ENCODE assay signal across 15 cellular contexts in the genomic region with DNA sequence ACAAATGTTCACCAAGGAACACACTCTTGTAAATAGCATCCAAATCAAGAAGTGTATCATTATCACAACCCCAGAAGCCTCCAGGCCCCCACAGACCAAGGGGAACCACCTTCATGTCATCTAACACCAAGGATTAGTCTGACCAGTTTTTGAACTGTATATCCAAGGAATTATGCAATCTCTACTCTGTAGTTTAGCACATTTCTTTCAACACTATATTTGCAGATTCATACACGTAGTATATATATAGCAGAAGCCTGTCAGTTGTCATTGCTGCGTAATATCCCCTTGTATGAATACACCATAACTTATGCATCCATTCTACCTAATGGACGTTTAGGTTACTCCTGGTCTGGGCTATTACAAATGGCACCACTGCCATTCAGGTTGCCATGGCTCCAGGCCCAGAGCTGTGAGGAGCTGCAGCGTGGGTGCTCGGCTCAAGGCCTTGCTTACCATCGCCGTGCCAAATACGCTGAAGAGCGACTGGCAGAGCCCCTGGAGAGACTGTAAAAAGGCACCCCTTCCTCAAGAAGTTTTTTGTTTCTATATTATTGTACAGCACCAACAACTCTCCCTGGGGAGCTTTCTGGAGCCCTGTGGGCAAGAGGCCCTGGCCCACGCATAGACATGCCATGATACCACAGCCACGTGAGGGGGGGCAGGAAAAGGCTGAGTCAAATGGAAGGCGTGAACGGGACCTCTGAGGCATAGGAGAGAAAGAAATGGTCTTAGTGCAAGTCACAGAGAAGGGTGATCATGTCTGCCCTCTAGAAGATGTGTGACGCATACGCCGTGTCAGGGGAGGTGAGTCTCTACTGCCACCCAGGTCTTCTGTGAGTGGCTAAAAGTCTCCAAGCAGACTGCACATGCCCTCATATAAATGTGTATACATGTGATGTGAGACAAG. TPM values are rescaled to one million over a fixed set of nuclear protein-coding genes. Genes with fewer than 3 reads are reported as not detected.
DNase-seq lines count a peak whose midpoint lies in the region; ATAC-seq and TF ChIP-seq lines count a peak whose summit lies in the region.
"Had no signal": no experiment of that assay in that cellular context is flagged by ENCODE, and none has a peak within 500 bp of the region (broad histone marks: within the 10 kb centered on the region; RNA-seq: fewer than 3 reads in every experiment).

No MANE protein-coding gene starts in this region.

- peaks cover 49% of the 10 kb centered on the region for H3K4me1 Mint-ChIP-seq in stimulated activated effector memory CD8-positive, alpha-beta T cell treated with anti-CD3 and anti-CD28 coated beads, Interleukin-12 subunit alpha, Interleukin-12 subunit beta, amount 100 ng/mL, for 72 hours

- ATAC-seq in Right ventricle myocardium superior (ENCODE audit: poor library complexity) (peak; percentile 6), left cardiac atrium (no peak)
- peak; percentile 92 for ATAC-seq in stimulated activated effector memory CD8-positive, alpha-beta T cell treated with anti-CD3 and anti-CD28 coated beads, Interleukin-12 subunit alpha, Interleukin-12 subunit beta, amount 100 ng/mL, for 72 hours
- ATAC-seq: stimulated activated naive CD8-positive, alpha-beta T cell treated with anti-CD3 and anti-CD28 coated beads, Interleukin-15, amount 100 ng/mL, for 72 hours had no signal

- no peak for TF ChIP-seq EP300 in Ishikawa (IDR thresholded peaks at IDR 0.05; ENCODE audit: borderline replicate concordance)

- no peak for DNase-seq in Right ventricle myocardium superior
- DNase-seq in left cardiac atrium: no peak
- DNase-seq in choroid plexus epithelial cell (ENCODE audit: low read depth): peak; percentile 39
- no peak for DNase-seq in stimulated activated effector memory CD8-positive, alpha-beta T cell treated with anti-CD3 and anti-CD28 coated beads, Interleukin-12 subunit alpha, Interleukin-12 subunit beta, amount 100 ng/mL, for 72 hours (ENCODE audit: low spot score in 2 of 2)
- DNase-seq in activated CD4-positive, CD25-positive, alpha-beta regulatory T cell (lab: John Stamatoyannopoulos, UW): no peak
- no peak for DNase-seq in activated effector memory CD4-positive, alpha-beta T cell treated with Interleukin-2 at 50 U/mL for 16 hours
- DNase-seq in DMS153 treated with DMSO at 0.1 percent for 48 hours (lab: John Stamatoyannopoulos, UW; ENCODE audit: unreplicated experiment): no peak
- DNase-seq: activated T-cell treated with anti-CD3 and anti-CD28 coated beads for 4 hours; DMS79; glutamatergic neuron; HCEC 1CT; midbrain; NCI-H2107; stimulated activated naive CD8-positive, alpha-beta T cell treated with anti-CD3 and anti-CD28 coated beads, Interleukin-15, amount 100 ng/mL, for 72 hours had no signal

- no peak for TF ChIP-seq RAD21 in Ishikawa (IDR thresholded peaks at IDR 0.05; ENCODE audit: low read depth)

- no peaks in the 10 kb centered on the region for H3K36me3 Mint-ChIP-seq in stimulated activated effector memory CD8-positive, alpha-beta T cell treated with anti-CD3 and anti-CD28 coated beads, Interleukin-12 subunit alpha, Interleukin-12 subunit beta, amount 100 ng/mL, for 72 hours

- peak overlapping the region; percentile 27 for H3K27ac Mint-ChIP-seq in stimulated activated effector memory CD8-positive, alpha-beta T cell treated with anti-CD3 and anti-CD28 coated beads, Interleukin-12 subunit alpha, Interleukin-12 subunit beta, amount 100 ng/mL, for 72 hours
- H3K27ac Mint-ChIP-seq: stimulated activated naive CD8-positive, alpha-beta T cell treated with anti-CD3 and anti-CD28 coated beads, Interleukin-15, amount 100 ng/mL, for 72 hours had no signal

- intact Hi-C loops in Right ventricle myocardium superior (cut with DNase I) (no loop called here), left cardiac atrium (cut with DNase I) (no loop called here)

- H3K4me3 ChIP-seq in choroid plexus epithelial cell (ENCODE audit: low read depth, low read length): no peak overlapping the region

- no peaks in the 10 kb centered on the region for H3K9me3 Mint-ChIP-seq in stimulated activated effector memory CD8-positive, alpha-beta T cell treated with anti-CD3 and anti-CD28 coated beads, Interleukin-12 subunit alpha, Interleukin-12 subunit beta, amount 100 ng/mL, for 72 hours
- H3K9me3 Mint-ChIP-seq: stimulated activated naive CD8-positive, alpha-beta T cell treated with anti-CD3 and anti-CD28 coated beads, Interleukin-15, amount 100 ng/mL, for 72 hours had no signal

- no peak for TF ChIP-seq CTCF in choroid plexus epithelial cell (conservative IDR thresholded peaks at IDR 0.05; ENCODE audit: low read depth, low read length)

- H3K4me3 Mint-ChIP-seq in stimulated activated effector memory CD8-positive, alpha-beta T cell treated with anti-CD3 and anti-CD28 coated beads, Interleukin-12 subunit alpha, Interleukin-12 subunit beta, amount 100 ng/mL, for 72 hours: no peak overlapping the region
- H3K4me3 Mint-ChIP-seq: stimulated activated naive CD8-positive, alpha-beta T cell treated with anti-CD3 and anti-CD28 coated beads, Interleukin-15, amount 100 ng/mL, for 72 hours had no signal

TF ChIP-seq in Ishikawa, 13 proteins besides CTCF, POLR2A, EP300 and RAD21:
- TF ChIP-seq CEBPB (IDR thresholded peaks at IDR 0.05) (0 out of 2 replicates have a peak, but pooled peaks have one; percentile 28), REST (IDR thresholded peaks at IDR 0.05; ENCODE audit: low read depth) (no peak)
TF ChIP-seq in Ishikawa: peak in this region for 1.

RNA-seq across cellular contexts. Expression of gene LATS2, which starts 10.8 kb away (rescaled TPM):
- total RNA-seq in Right ventricle myocardium superior (22.5 TPM), left cardiac atrium (10 to 100 TPM; 19.3 to 30.9 TPM)

Comparison
In these comparisons a context has a peak if more than half of its experiments do, and no peak if none do; other contexts are left out.
1. ATAC-seq: peak in Right ventricle myocardium superior (single experiment) and stimulated activated effector memory CD8-positive, alpha-beta T cell treated with anti-CD3 and anti-CD28 coated beads, Interleukin-12 subunit alpha, Interleukin-12 subunit beta, amount 100 ng/mL, for 72 hours (single experiment); none in left cardiac atrium (0 of 2).